In genomic region chr19:39479916-39480315, GRCh38 we compare ENCODE assay signal across 9 cellular contexts. TPM values are rescaled to one million over a fixed set of nuclear protein-coding genes. Genes with fewer than 3 reads are reported as not detected.
DNase-seq lines count a peak whose midpoint lies in the region; ATAC-seq and TF ChIP-seq lines count a peak whose summit lies in the region.
"Had no signal": no experiment of that assay in that cellular context is flagged by ENCODE, and none has a peak within 500 bp of the region (broad histone marks: within the 10 kb centered on the region; RNA-seq: fewer than 3 reads in every experiment).

No MANE protein-coding gene starts in this region.

- peaks cover 21 to 33% of the 10 kb centered on the region in 2 donors for H3K36me3 Mint-ChIP-seq in activated naive CD4-positive, alpha-beta T cell treated with anti-CD3 and anti-CD28 coated beads, Interleukin-2, amount 50 U/mL, for 72 hours

- H3K27ac ChIP-seq in heart left ventricle (peak overlapping the region; percentile 4 to 89 (median 82)), lower lobe of right lung (peak overlapping the region; percentile 85), upper lobe of left lung (peak overlapping the region; percentile 82 to 85 (median 84))

- 51 to 54% (median 52%) methylated on average over 10 of the region's 10 CpGs for WGBS in heart left ventricle, 4 donors
- 24 to 28% methylated on average over 9 to 10 of the region's 10 CpGs for WGBS in upper lobe of left lung, 2 donors

- no peaks in the 10 kb centered on the region for H3K9me3 Mint-ChIP-seq in activated naive CD4-positive, alpha-beta T cell treated with anti-CD3 and anti-CD28 coated beads, Interleukin-2, amount 50 U/mL, for 72 hours

- no peak for TF ChIP-seq CTCF in heart left ventricle (IDR thresholded peaks at IDR 0.05)
- TF ChIP-seq CTCF in lower lobe of right lung (IDR thresholded peaks at IDR 0.05), result no peak
- no peak for TF ChIP-seq CTCF in upper lobe of left lung (IDR thresholded peaks at IDR 0.05)

- no peak for TF ChIP-seq EP300 in upper lobe of left lung (IDR thresholded peaks at IDR 0.05)

- TF ChIP-seq POLR2A in heart left ventricle (IDR thresholded peaks at IDR 0.05), result no peak
- TF ChIP-seq POLR2A in upper lobe of left lung (IDR thresholded peaks at IDR 0.05), result no peak

- no peak for ATAC-seq in heart left ventricle
- no peak for ATAC-seq in left cardiac atrium
- no peak for ATAC-seq in activated naive CD4-positive, alpha-beta T cell treated with anti-CD3 and anti-CD28 coated beads, Interleukin-2, amount 50 U/mL, for 72 hours
- no peak for ATAC-seq in lower lobe of right lung
- ATAC-seq in upper lobe of left lung (ENCODE audit: low FRiP score in 2 of 2), result no peak
- no peak for ATAC-seq in left lobe of liver

- H3K36me3 ChIP-seq in heart left ventricle (peaks cover 0 to 43% (median 32%) of the 10 kb centered on the region in 9 donors), lower lobe of right lung (peaks cover 38% of the 10 kb centered on the region), upper lobe of left lung (peaks cover 0 to 32% (median 16%) of the 10 kb centered on the region in 4 donors)

- DNase-seq in heart left ventricle (no peak), left cardiac atrium (no peak), lower lobe of right lung (no peak), upper lobe of left lung (no peak), NCI-H2029 treated with DMSO at 0.1 percent for 48 hours (lab: John Stamatoyannopoulos, UW) (no peak), NCI-H510A (lab: John Stamatoyannopoulos, UW) (no peak), left lobe of liver (ENCODE audit: low spot score) (no peak)
- no peak for DNase-seq in activated naive CD4-positive, alpha-beta T cell treated with anti-CD3 and anti-CD28 coated beads, Interleukin-2, amount 50 U/mL, for 72 hours (ENCODE audit: low spot score in 2 of 2)

- H3K4me3 ChIP-seq in heart left ventricle (peak overlapping the region in 11 of 12 donors; percentile 75 to 100 (median 90)), lower lobe of right lung (peak overlapping the region; percentile 99), upper lobe of left lung (peak overlapping the region in 3 of 4 donors; percentile 71 to 87 (median 79))

- no peaks in the 10 kb centered on the region for H3K27me3 ChIP-seq in heart left ventricle
- no peaks in the 10 kb centered on the region for H3K27me3 ChIP-seq in lower lobe of right lung (ENCODE audit: low read depth)
- H3K27me3 ChIP-seq in upper lobe of left lung, result no peaks in the 10 kb centered on the region

- peaks cover 0 to 26% (median 16%) of the 10 kb centered on the region in 12 donors for H3K4me1 ChIP-seq in heart left ventricle
- H3K4me1 ChIP-seq in lower lobe of right lung, result peaks cover 21% of the 10 kb centered on the region
- H3K4me1 ChIP-seq in upper lobe of left lung, result peaks cover 14 to 19% (median 18%) of the 10 kb centered on the region in 4 donors

- H3K27ac Mint-ChIP-seq in activated naive CD4-positive, alpha-beta T cell treated with anti-CD3 and anti-CD28 coated beads, Interleukin-2, amount 50 U/mL, for 72 hours, result peak overlapping the region; percentile 94 to 98

- intact Hi-C loops in heart left ventricle (cut with DNase I) (loop anchor here in 2 of 10 donors (5.0 to 10.0 kb wide), 2 partner anchors 43 to 55 kb away; partner anchors contain the start of genes EID2B (in 1 of the 2) and RPS16 (in 1 of the 2)), left cardiac atrium (cut with DNase I) (loop anchor here in 1 of 2 donors (10.0 kb wide), 1 partner anchor 55 kb away; the partner anchor contains the start of gene EID2B), lower lobe of right lung (cut with DNase I) (no loop called here)

- H3K9me3 ChIP-seq in heart left ventricle, result no peaks in the 10 kb centered on the region
- H3K9me3 ChIP-seq in lower lobe of right lung, result no peaks in the 10 kb centered on the region
- no peaks in the 10 kb centered on the region for H3K9me3 ChIP-seq in upper lobe of left lung

RNA-seq across cellular contexts. Expression of gene TIMM50, which starts 0.7 kb away (rescaled TPM):
- total RNA-seq in heart left ventricle (10 to 100 TPM; 66.0 to 91.3 (median 77.3) TPM), left cardiac atrium (10 to 100 TPM; 60.3 to 71.2 TPM), lower lobe of right lung (44.0 TPM), upper lobe of left lung (10 to 100 TPM; 47.8 to 80.9 (median 54.4) TPM), left lobe of liver (31.7 TPM)
- 100 to 1,000 TPM; 103 to 106 TPM for polyA plus RNA-seq in heart left ventricle
- 10 to 100 TPM; 71.2 to 84.8 TPM for total RNA-seq in activated naive CD4-positive, alpha-beta T cell treated with anti-CD3 and anti-CD28 coated beads, Interleukin-2, amount 50 U/mL, for 72 hours

RNA-seq across cellular contexts. Expression of gene DLL3, which starts 18.8 kb away (rescaled TPM):
- not detected for total RNA-seq in heart left ventricle
- polyA plus RNA-seq in heart left ventricle, result not detected
- total RNA-seq in left cardiac atrium, result not detected
- total RNA-seq in activated naive CD4-positive, alpha-beta T cell treated with anti-CD3 and anti-CD28 coated beads, Interleukin-2, amount 50 U/mL, for 72 hours, result under 1 TPM; 0.46 to 0.97 TPM
- total RNA-seq in lower lobe of right lung, result not detected
- total RNA-seq in upper lobe of left lung, result not detected
- total RNA-seq in left lobe of liver, result not detected

RNA-seq across cellular contexts. Expression of gene SUPT5H, which starts 34.5 kb away (rescaled TPM):
- total RNA-seq in heart left ventricle (100 to 1,000 TPM in 1 of 9 donors, 10 to 100 TPM in 8; 64.2 to 113 (median 81.7) TPM), left cardiac atrium (10 to 100 TPM; 61.1 to 70.1 TPM), lower lobe of right lung (108 TPM), upper lobe of left lung (100 to 1,000 TPM in 4 of 6 donors, 10 to 100 TPM in 2; 94.9 to 183 (median 111) TPM), left lobe of liver (57.0 TPM)
- 100 to 1,000 TPM in 1 of 2 donors, 10 to 100 TPM in 1; 63.8 to 112 TPM for polyA plus RNA-seq in heart left ventricle
- total RNA-seq in activated naive CD4-positive, alpha-beta T cell treated with anti-CD3 and anti-CD28 coated beads, Interleukin-2, amount 50 U/mL, for 72 hours, result 100 to 1,000 TPM; 197 to 211 TPM

RNA-seq across cellular contexts. Expression of gene SELENOV, which starts 35.0 kb away (rescaled TPM):
- not detected for total RNA-seq in heart left ventricle
- polyA plus RNA-seq in heart left ventricle, result not detected
- total RNA-seq in left cardiac atrium, result not detected
- total RNA-seq in activated naive CD4-positive, alpha-beta T cell treated with anti-CD3 and anti-CD28 coated beads, Interleukin-2, amount 50 U/mL, for 72 hours, result not detected
- total RNA-seq in lower lobe of right lung, result not detected
- not detected for total RNA-seq in upper lobe of left lung
- total RNA-seq in left lobe of liver, result not detected
- total RNA-seq: myocyte had no signal

RNA-seq across cellular contexts. Expression of gene RPS16, which starts 44.2 kb away (rescaled TPM):
- total RNA-seq in heart left ventricle (1,000 to 10,000 TPM in 7 of 9 donors, 100 to 1,000 TPM in 2; 617 to 1,566 (median 1,374) TPM), left cardiac atrium (1,000 to 10,000 TPM; 1,273 to 1,597 TPM), lower lobe of right lung (1,586 TPM), upper lobe of left lung (1,000 to 10,000 TPM in 4 of 6 donors, 100 to 1,000 TPM in 2; 634 to 2,303 (median 1,625) TPM), left lobe of liver (668 TPM)
- polyA plus RNA-seq in heart left ventricle, result 1,000 to 10,000 TPM; 1,266 to 2,656 TPM
- 1,000 to 10,000 TPM; 3,128 to 3,624 TPM for total RNA-seq in activated naive CD4-positive, alpha-beta T cell treated with anti-CD3 and anti-CD28 coated beads, Interleukin-2, amount 50 U/mL, for 72 hours
